In the genomic region with DNA sequence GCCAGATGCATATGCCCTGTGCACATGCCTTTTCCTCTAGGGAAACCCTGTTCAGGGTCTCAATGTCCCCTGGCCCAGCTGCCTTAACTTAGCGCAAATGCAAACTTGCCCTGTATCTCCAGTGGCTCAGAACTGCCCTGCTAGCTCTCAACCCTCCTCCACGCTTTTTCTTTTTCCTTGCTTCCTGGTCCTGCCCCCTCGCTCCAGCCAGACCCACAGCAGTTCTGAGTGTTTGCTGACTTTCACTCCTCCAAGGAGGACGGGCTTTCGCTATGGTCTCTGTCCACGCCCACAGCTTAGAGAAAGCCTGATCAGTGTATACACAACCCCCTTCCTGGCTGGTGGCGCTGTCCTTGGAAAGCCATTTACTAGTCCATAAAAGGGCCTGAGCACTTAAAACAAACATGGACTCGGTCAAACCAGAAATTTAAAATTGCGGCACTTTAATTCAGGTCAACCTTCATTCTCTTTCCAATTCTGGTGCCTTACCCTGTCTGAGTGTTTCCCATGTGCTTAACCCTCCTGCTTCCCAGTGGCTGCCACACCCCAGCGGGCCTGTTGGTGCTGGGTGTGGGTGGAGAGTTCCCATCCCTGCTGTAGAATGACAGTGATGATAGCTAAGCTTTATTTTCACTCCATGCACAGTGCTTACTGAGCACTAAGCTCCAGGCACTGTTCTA, we compare ENCODE assay signal across 9 cellular contexts. TPM values are rescaled to one million over a fixed set of nuclear protein-coding genes. Genes with fewer than 3 reads are reported as not detected.
DNase-seq lines count a peak whose midpoint lies in the region; ATAC-seq, FAIRE-seq and TF ChIP-seq lines count a peak whose summit lies in the region.
"Had no signal": no experiment of that assay in that cellular context is flagged by ENCODE, and none has a peak within 500 bp of the region (broad histone marks: within the 10 kb centered on the region; RNA-seq: fewer than 3 reads in every experiment).

No MANE protein-coding gene starts in this region.

- CTCF ChIA-PET in A549 (lab: Yijun Ruan, JAX): interaction anchor here (0.8 to 3.0 kb wide), 9 partner anchors 12 to 137 kb away, joined by 3 to 26 read pairs (median 4); a partner anchor contains a TSS
- CTCF ChIA-PET in CD8-positive, alpha-beta T cell (lab: Charles Lee): interaction anchor here (1.8 to 5.7 kb wide), 3 partner anchors 36 to 130 kb away, joined by 5 to 46 read pairs (median 10); a partner anchor contains a TSS

- peak overlapping the region in 1 of 2 experiments; percentile 30; a peak in 1 of 6 replicates for H3K27ac ChIP-seq in A549
- H3K27ac ChIP-seq in CD8-positive, alpha-beta T cell (ENCODE audit: low read depth, low read length): no peak overlapping the region

- peaks cover 7% of the 10 kb centered on the region for H3K4me1 ChIP-seq in A549
- H3K4me1 ChIP-seq in CD8-positive, alpha-beta T cell (ENCODE audit: insufficient read depth, low read length): no peaks in the 10 kb centered on the region

- peak; percentile 47 to 93; a peak in 5 of 6 replicates for ATAC-seq in A549
- ATAC-seq in CD8-positive, alpha-beta T cell: no peak
- ATAC-seq in stimulated activated effector memory CD8-positive, alpha-beta T cell treated with anti-CD3 and anti-CD28 coated beads, Interleukin-12 subunit alpha, Interleukin-12 subunit beta, amount 100 ng/mL, for 72 hours: no peak

- H3K27me3 Mint-ChIP-seq in mesothelial cell of epicardium (ENCODE audit: low read depth): no peaks in the 10 kb centered on the region
- no peaks in the 10 kb centered on the region for H3K27me3 Mint-ChIP-seq in CD8-positive, alpha-beta T cell (ENCODE audit: low read depth)

- peaks cover 6% of the 10 kb centered on the region for H3K9me3 Mint-ChIP-seq in mesothelial cell of epicardium
- no peaks in the 10 kb centered on the region for H3K9me3 Mint-ChIP-seq in CD8-positive, alpha-beta T cell
- H3K9me3 Mint-ChIP-seq in stimulated activated effector memory CD8-positive, alpha-beta T cell treated with anti-CD3 and anti-CD28 coated beads, Interleukin-12 subunit alpha, Interleukin-12 subunit beta, amount 100 ng/mL, for 72 hours: no peaks in the 10 kb centered on the region

- H3K4me2 ChIP-seq in A549: peak overlapping the region; percentile 38

- FAIRE-seq in A549 (lab: Jason Lieb, UNC): no peak

- H3K36me3 ChIP-seq in CD8-positive, alpha-beta T cell (ENCODE audit: insufficient read depth, low read length): no peaks in the 10 kb centered on the region

- no peak overlapping the region for H3K4me3 Mint-ChIP-seq in mesothelial cell of epicardium
- H3K4me3 Mint-ChIP-seq in CD8-positive, alpha-beta T cell: no peak overlapping the region
- no peak overlapping the region for H3K4me3 Mint-ChIP-seq in stimulated activated effector memory CD8-positive, alpha-beta T cell treated with anti-CD3 and anti-CD28 coated beads, Interleukin-12 subunit alpha, Interleukin-12 subunit beta, amount 100 ng/mL, for 72 hours

- no peak for TF ChIP-seq RAD21 in A549 (conservative IDR thresholded peaks at IDR 0.05 in 1 of 2, IDR thresholded peaks at IDR 0.05 in 1 of 2)

- no peak for TF ChIP-seq EP300 in A549 (IDR thresholded peaks at IDR 0.05)

- peak overlapping the region; percentile 31 for H3K27ac Mint-ChIP-seq in mesothelial cell of epicardium
- H3K27ac Mint-ChIP-seq in CD8-positive, alpha-beta T cell: no peak overlapping the region
- no peak overlapping the region for H3K27ac Mint-ChIP-seq in stimulated activated effector memory CD8-positive, alpha-beta T cell treated with anti-CD3 and anti-CD28 coated beads, Interleukin-12 subunit alpha, Interleukin-12 subunit beta, amount 100 ng/mL, for 72 hours

- H3K4me3 ChIP-seq in A549: no peak overlapping the region
- peak overlapping the region; percentile 20; the same call in 1 of the 2 replicates for H3K4me3 ChIP-seq in LNCaP clone FGC (ENCODE audit: low read depth, low read length)
- H3K4me3 ChIP-seq in CD8-positive, alpha-beta T cell (ENCODE audit: low read depth, low read length): no peak overlapping the region

- peaks cover 8% of the 10 kb centered on the region for H3K4me1 Mint-ChIP-seq in mesothelial cell of epicardium
- H3K4me1 Mint-ChIP-seq in CD8-positive, alpha-beta T cell (ENCODE audit: low read depth): no peaks in the 10 kb centered on the region
- H3K4me1 Mint-ChIP-seq in stimulated activated effector memory CD8-positive, alpha-beta T cell treated with anti-CD3 and anti-CD28 coated beads, Interleukin-12 subunit alpha, Interleukin-12 subunit beta, amount 100 ng/mL, for 72 hours: peaks cover 49% of the 10 kb centered on the region

- intact Hi-C loops in CD8-positive, alpha-beta T cell (cut with DNase I, micrococcal nuclease): no loop called here
- intact Hi-C loops in posterior cingulate gyrus (cut with DNase I): loop anchor here (2.0 kb wide), 1 partner anchor 130 kb away; no protein-coding TSS in a partner anchor

- H3K36me3 Mint-ChIP-seq in mesothelial cell of epicardium: no peaks in the 10 kb centered on the region
- H3K36me3 Mint-ChIP-seq in CD8-positive, alpha-beta T cell: no peaks in the 10 kb centered on the region
- H3K36me3 Mint-ChIP-seq in stimulated activated effector memory CD8-positive, alpha-beta T cell treated with anti-CD3 and anti-CD28 coated beads, Interleukin-12 subunit alpha, Interleukin-12 subunit beta, amount 100 ng/mL, for 72 hours: no peaks in the 10 kb centered on the region

- no peaks in the 10 kb centered on the region for H3K27me3 ChIP-seq in CD8-positive, alpha-beta T cell (ENCODE audit: insufficient read depth, low read length)

- 35% methylated on average over 10 of the region's 10 CpGs for WGBS in A549 (ENCODE audit: missing lambda C conversion rate)

- no peak for TF ChIP-seq POLR2A in A549 (IDR thresholded peaks at IDR 0.05; ENCODE audit: low read length)

- TF ChIP-seq CTCF in A549 (IDR thresholded peaks at IDR 0.05) (no peak), LNCaP clone FGC (IDR thresholded peaks at IDR 0.05; ENCODE audit: control insufficient read depth, extremely low read depth, insufficient read depth) (peak; percentile 51), mesothelial cell of epicardium (IDR thresholded peaks at IDR 0.05; ENCODE audit: unreplicated experiment) (no peak)
- TF ChIP-seq CTCF in CD8-positive, alpha-beta T cell (IDR thresholded peaks at IDR 0.05): no peak

- H3K9me3 ChIP-seq in A549: no peaks in the 10 kb centered on the region
- no peaks in the 10 kb centered on the region for H3K9me3 ChIP-seq in CD8-positive, alpha-beta T cell (ENCODE audit: low read length)

- peak in 1 of 2 experiments; percentile 76 for DNase-seq in A549 (ENCODE audit: low read depth in 1 of 2, low spot score in 1 of 2)
- peak; percentile 98 for DNase-seq in LNCaP clone FGC (ENCODE audit: low read depth)
- peak; percentile 80 for DNase-seq in epidermal melanocyte (ENCODE audit: insufficient read length, low spot score)
- DNase-seq in mesothelial cell of epicardium (ENCODE audit: low spot score in 2 of 2, unreplicated experiment in 2 of 2): no peak
- no peak for DNase-seq in T1000 (lab: John Stamatoyannopoulos, UW)
- DNase-seq in CD8-positive, alpha-beta T cell: no peak
- no peak for DNase-seq in stimulated activated effector memory CD8-positive, alpha-beta T cell treated with anti-CD3 and anti-CD28 coated beads, Interleukin-12 subunit alpha, Interleukin-12 subunit beta, amount 100 ng/mL, for 72 hours (ENCODE audit: low spot score in 2 of 2)
- DNase-seq in posterior cingulate gyrus: no peak
- DNase-seq: effector CD4-positive, alpha-beta T cell had no signal

- POLR2A ChIA-PET in A549 (lab: Yijun Ruan, JAX): no interaction called here
- POLR2A ChIA-PET in CD8-positive, alpha-beta T cell (lab: Charles Lee): no interaction called here

TF ChIP-seq in A549, 52 proteins besides CTCF, POLR2A, EP300 and RAD21 (continues in another document):
- TF ChIP-seq TP53 (CRISPR knock-in tag; IDR thresholded peaks at IDR 0.05) (no peak), ZFP36 (IDR thresholded peaks at IDR 0.05; ENCODE audit: borderline replicate concordance, partially characterized antibody) (no peak)
- TF ChIP-seq, protein P1, sequence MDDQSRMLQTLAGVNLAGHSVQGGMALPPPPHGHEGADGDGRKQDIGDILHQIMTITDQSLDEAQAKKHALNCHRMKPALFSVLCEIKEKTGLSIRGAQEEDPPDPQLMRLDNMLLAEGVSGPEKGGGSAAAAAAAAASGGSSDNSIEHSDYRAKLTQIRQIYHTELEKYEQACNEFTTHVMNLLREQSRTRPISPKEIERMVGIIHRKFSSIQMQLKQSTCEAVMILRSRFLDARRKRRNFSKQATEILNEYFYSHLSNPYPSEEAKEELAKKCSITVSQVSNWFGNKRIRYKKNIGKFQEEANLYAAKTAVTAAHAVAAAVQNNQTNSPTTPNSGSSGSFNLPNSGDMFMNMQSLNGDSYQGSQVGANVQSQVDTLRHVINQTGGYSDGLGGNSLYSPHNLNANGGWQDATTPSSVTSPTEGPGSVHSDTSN (IDR thresholded peaks at IDR 0.05): no peak
- TF ChIP-seq, protein P2, sequence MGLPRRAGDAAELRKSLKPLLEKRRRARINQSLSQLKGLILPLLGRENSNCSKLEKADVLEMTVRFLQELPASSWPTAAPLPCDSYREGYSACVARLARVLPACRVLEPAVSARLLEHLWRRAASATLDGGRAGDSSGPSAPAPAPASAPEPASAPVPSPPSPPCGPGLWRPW (IDR thresholded peaks at IDR 0.05): no peak
- TF ChIP-seq, protein P3, sequence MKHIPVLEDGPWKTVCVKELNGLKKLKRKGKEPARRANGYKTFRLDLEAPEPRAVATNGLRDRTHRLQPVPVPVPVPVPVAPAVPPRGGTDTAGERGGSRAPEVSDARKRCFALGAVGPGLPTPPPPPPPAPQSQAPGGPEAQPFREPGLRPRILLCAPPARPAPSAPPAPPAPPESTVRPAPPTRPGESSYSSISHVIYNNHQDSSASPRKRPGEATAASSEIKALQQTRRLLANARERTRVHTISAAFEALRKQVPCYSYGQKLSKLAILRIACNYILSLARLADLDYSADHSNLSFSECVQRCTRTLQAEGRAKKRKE (CRISPR knock-in tag; IDR thresholded peaks at IDR 0.05; ENCODE audit: low read depth): no peak

RNA-seq across cellular contexts. Expression of a gene that starts 15.6 kb away (rescaled TPM):
- polyA plus RNA-seq in A549 (2011; rRNA removed) (61.0 and 72.6 TPM in 2 replicates), A549 (2017; fragmentation: RNase III; extraction: RNeasy Plus Mini Kit Qiagen cat#74134 plus additional on column Dnase treatment) (42.2 to 50.0 TPM (median 46.6 TPM) in 3 replicates)
- polyA plus RNA-seq in A549 (2012; cell fraction: cytosol; rRNA removed): 95.7 and 118 TPM in 2 replicates
- 66.6 and 79.4 TPM in 2 replicates for polyA plus RNA-seq in A549 (2012; cell fraction: nucleus; rRNA removed)
- 71.5 and 87.1 TPM in 2 replicates for polyA minus RNA-seq in A549 (2011; rRNA and poly(A)+ RNA removed)
- total RNA-seq in mesothelial cell of epicardium: 205 to 216 TPM (median 206 TPM) in 3 replicates
- not detected for total RNA-seq in CD8-positive, alpha-beta T cell

RNA-seq across cellular contexts. Expression of a gene that starts 35.4 kb away (rescaled TPM):
- polyA plus RNA-seq in A549 (2011; rRNA removed): 4.2 and 5.6 TPM in 2 replicates
- polyA plus RNA-seq in A549 (2012; cell fraction: cytosol; rRNA removed): 1.1 TPM in 2 replicates
- polyA plus RNA-seq in A549 (2012; cell fraction: nucleus; rRNA removed): 1.5 and 1.7 TPM in 2 replicates
- polyA plus RNA-seq in A549 (2017; fragmentation: RNase III; extraction: RNeasy Plus Mini Kit Qiagen cat#74134 plus additional on column Dnase treatment): 2.3 to 2.8 TPM (median 2.8 TPM) in 3 replicates
- 5.8 and 9.5 TPM in 2 replicates for polyA minus RNA-seq in A549 (2011; rRNA and poly(A)+ RNA removed)
- 41.9 to 51.6 TPM (median 48.6 TPM) in 3 replicates for total RNA-seq in mesothelial cell of epicardium
- total RNA-seq in CD8-positive, alpha-beta T cell: 1 to 10 TPM; 6.8 TPM

Comparison
In these comparisons a context has a peak if more than half of its experiments do, and no peak if none do; other contexts are left out.
1. ATAC-seq: peak in A549 (2 of 2); none in CD8-positive, alpha-beta T cell (single experiment) and stimulated activated effector memory CD8-positive, alpha-beta T cell treated with anti-CD3 and anti-CD28 coated beads, Interleukin-12 subunit alpha, Interleukin-12 subunit beta, amount 100 ng/mL, for 72 hours (single experiment).
2. DNase-seq: peak in LNCaP clone FGC (single experiment) and epidermal melanocyte (single experiment); none in mesothelial cell of epicardium (0 of 2), T1000 (single experiment), CD8-positive, alpha-beta T cell (0 of 7), stimulated activated effector memory CD8-positive, alpha-beta T cell treated with anti-CD3 and anti-CD28 coated beads, Interleukin-12 subunit alpha, Interleukin-12 subunit beta, amount 100 ng/mL, for 72 hours (0 of 2) and posterior cingulate gyrus (0 of 10).
3. RNA of a gene that starts 15.6 kb away (total RNA-seq): 205 to 216 TPM in mesothelial cell of epicardium; not detected in CD8-positive, alpha-beta T cell; every median in the first group is over 100 times any median in the second.